Comparison of ENCODE assay signal across 10 cellular contexts in the genomic region with DNA sequence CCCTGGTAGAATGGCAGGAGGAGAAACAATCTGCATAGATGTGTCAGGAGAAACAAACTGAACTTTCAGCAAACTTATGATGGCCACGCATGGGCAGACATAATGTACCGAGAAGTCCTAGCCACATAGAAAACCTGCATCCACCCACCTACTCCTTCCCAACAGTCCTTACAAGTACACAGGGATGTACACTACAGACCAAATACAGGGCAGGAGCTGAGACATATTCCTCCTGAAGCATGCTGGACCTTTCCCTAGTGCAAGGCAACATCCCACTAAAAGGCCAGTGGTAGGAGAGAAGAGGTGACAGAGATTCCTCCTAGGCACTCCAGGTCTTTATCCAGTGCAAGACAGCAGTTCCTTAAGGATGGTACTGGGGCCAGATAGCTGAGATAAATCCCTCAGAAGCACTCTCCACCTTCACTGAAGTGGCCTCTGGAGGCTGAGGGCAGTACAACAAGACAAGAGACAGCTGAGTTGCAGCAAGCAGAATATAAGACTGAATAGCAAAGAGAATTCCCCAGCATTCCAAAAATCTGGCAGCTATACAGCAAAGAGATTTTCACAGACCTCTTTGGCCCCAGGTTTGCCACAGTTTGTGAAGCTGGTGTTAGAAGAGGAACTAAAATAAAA. TPM values are rescaled to one million over a fixed set of nuclear protein-coding genes. Genes with fewer than 3 reads are reported as not detected.
DNase-seq lines count a peak whose midpoint lies in the region; ATAC-seq and TF ChIP-seq lines count a peak whose summit lies in the region.
"Had no signal": no experiment of that assay in that cellular context is flagged by ENCODE, and none has a peak within 500 bp of the region (broad histone marks: within the 10 kb centered on the region; RNA-seq: fewer than 3 reads in every experiment).

No MANE protein-coding gene starts in this region.

- H3K9me3 Mint-ChIP-seq in activated CD8-positive, alpha-beta T cell treated with anti-CD3 and anti-CD28 coated beads for 36 hours, result peaks cover 15% of the 10 kb centered on the region
- H3K9me3 Mint-ChIP-seq in activated CD8-positive, alpha-beta T cell treated with anti-CD3 and anti-CD28 coated beads, Interleukin-2, amount 10 ng/mL, durations not matched to agents 7 days and 5 days (ENCODE audit: insufficient read depth), result peaks cover 22% of the 10 kb centered on the region

- BruUV-seq in PC-9 (replicated peaks; lab: Mats Ljungman, UMichigan), result no TSS peak

- peaks cover 11% of the 10 kb centered on the region for H3K79me2 ChIP-seq in smooth muscle cell (ENCODE audit: low read depth)
- H3K79me2 ChIP-seq in PC-9 (ENCODE audit: low read depth), result no peaks in the 10 kb centered on the region

- peaks cover 8% of the 10 kb centered on the region for H4K20me1 ChIP-seq in smooth muscle cell (ENCODE audit: low read depth)
- H4K20me1 ChIP-seq in PC-9 (ENCODE audit: insufficient read depth), result no peaks in the 10 kb centered on the region

- no peaks in the 10 kb centered on the region for H3K27me3 Mint-ChIP-seq in activated CD8-positive, alpha-beta T cell treated with anti-CD3 and anti-CD28 coated beads for 36 hours
- no peaks in the 10 kb centered on the region for H3K27me3 Mint-ChIP-seq in activated CD8-positive, alpha-beta T cell treated with anti-CD3 and anti-CD28 coated beads, Interleukin-2, amount 10 ng/mL, durations not matched to agents 7 days and 5 days (ENCODE audit: low read depth)
- H3K27me3 Mint-ChIP-seq: CD4-positive, CD25-positive, alpha-beta regulatory T cell; T-cell had no signal

- H3K27me3 ChIP-seq in foreskin keratinocyte (no peaks in the 10 kb centered on the region), smooth muscle cell (ENCODE audit: low read depth) (no peaks in the 10 kb centered on the region), PC-9 (ENCODE audit: insufficient read depth, low read depth) (no peaks in the 10 kb centered on the region)

- H3K4me3 ChIP-seq in smooth muscle cell (no peak overlapping the region), PC-9 (no peak overlapping the region)

- no peaks in the 10 kb centered on the region for H3F3A ChIP-seq in smooth muscle cell (ENCODE audit: low read depth)
- no peaks in the 10 kb centered on the region for H3F3A ChIP-seq in PC-9 (ENCODE audit: insufficient read depth, low read depth)

- H3K4me2 ChIP-seq in smooth muscle cell, result no peak overlapping the region
- H3K4me2 ChIP-seq in PC-9, result no peak overlapping the region

- H2AFZ ChIP-seq in smooth muscle cell (ENCODE audit: low read depth) (no peak overlapping the region), PC-9 (no peak overlapping the region)

- no peak overlapping the region for H3K27ac Mint-ChIP-seq in activated CD8-positive, alpha-beta T cell treated with anti-CD3 and anti-CD28 coated beads for 36 hours
- H3K27ac Mint-ChIP-seq in activated CD8-positive, alpha-beta T cell treated with anti-CD3 and anti-CD28 coated beads, Interleukin-2, amount 10 ng/mL, durations not matched to agents 7 days and 5 days, result no peak overlapping the region
- H3K27ac Mint-ChIP-seq: T-cell had no signal

- H3K4me1 ChIP-seq in foreskin keratinocyte, result no peaks in the 10 kb centered on the region
- H3K4me1 ChIP-seq in smooth muscle cell (ENCODE audit: low read depth), result no peaks in the 10 kb centered on the region
- H3K4me1 ChIP-seq in PC-9 (replicated peaks; ENCODE audit: insufficient read depth), result no peaks in the 10 kb centered on the region

- POLR2A ChIA-PET in activated CD8-positive, alpha-beta T cell treated with anti-CD3 and anti-CD28 coated beads for 36 hours (lab: Charles Lee), result interaction anchor here (0.6 to 1.0 kb wide), 2 partner anchors 18 to 31 kb away, joined by 3 read pairs; no protein-coding TSS in a partner anchor
- POLR2A ChIA-PET in activated CD8-positive, alpha-beta T cell treated with anti-CD3 and anti-CD28 coated beads, Interleukin-2, amount 10 ng/mL, durations not matched to agents 7 days and 5 days (lab: Charles Lee), result interaction anchor here (0.6 to 0.7 kb wide), 2 partner anchors 18 to 1551 kb away, joined by 3 read pairs; no protein-coding TSS in a partner anchor
- POLR2A ChIA-PET in PC-9 (lab: Charles Lee; ENCODE audit: unreplicated experiment), result no interaction called here

- WGBS in smooth muscle cell (ENCODE audit: low lambda C conversion rate), result 100% methylated on average over 2 of the region's 2 CpGs

- peak; percentile 47 for ATAC-seq in activated CD8-positive, alpha-beta T cell treated with anti-CD3 and anti-CD28 coated beads for 36 hours
- no peak for ATAC-seq in activated CD8-positive, alpha-beta T cell treated with anti-CD3 and anti-CD28 coated beads, Interleukin-2, amount 10 ng/mL, durations not matched to agents 7 days and 5 days
- ATAC-seq in foreskin keratinocyte, result peak; percentile 61
- ATAC-seq: T-cell had no signal

- H3K9me3 ChIP-seq in smooth muscle cell (replicated peaks; ENCODE audit: low read depth) (no peaks in the 10 kb centered on the region), PC-9 (ENCODE audit: insufficient read depth, low read depth) (no peaks in the 10 kb centered on the region)

- H3K4me3 Mint-ChIP-seq in activated CD8-positive, alpha-beta T cell treated with anti-CD3 and anti-CD28 coated beads for 36 hours, result no peak overlapping the region
- no peak overlapping the region for H3K4me3 Mint-ChIP-seq in activated CD8-positive, alpha-beta T cell treated with anti-CD3 and anti-CD28 coated beads, Interleukin-2, amount 10 ng/mL, durations not matched to agents 7 days and 5 days
- H3K4me3 Mint-ChIP-seq: CD4-positive, CD25-positive, alpha-beta regulatory T cell; T-cell had no signal

- H3K4me1 Mint-ChIP-seq in activated CD8-positive, alpha-beta T cell treated with anti-CD3 and anti-CD28 coated beads for 36 hours (ENCODE audit: low read depth), result peaks cover 40% of the 10 kb centered on the region
- peaks cover 7% of the 10 kb centered on the region for H3K4me1 Mint-ChIP-seq in activated CD8-positive, alpha-beta T cell treated with anti-CD3 and anti-CD28 coated beads, Interleukin-2, amount 10 ng/mL, durations not matched to agents 7 days and 5 days (ENCODE audit: low read depth)

- H3K27ac ChIP-seq in foreskin keratinocyte (no peak overlapping the region), smooth muscle cell (ENCODE audit: low read depth) (no peak overlapping the region), PC-9 (no peak overlapping the region)

- DNase-seq in activated CD8-positive, alpha-beta T cell treated with anti-CD3 and anti-CD28 coated beads for 36 hours, result no peak
- no peak for DNase-seq in activated CD8-positive, alpha-beta T cell treated with anti-CD3 and anti-CD28 coated beads, Interleukin-2, amount 10 ng/mL, durations not matched to agents 7 days and 5 days
- peak; percentile 64 for DNase-seq in RKO (ENCODE audit: low spot score)
- DNase-seq in foreskin keratinocyte, result peak in 1 of 2 donors; percentile 33
- DNase-seq in smooth muscle cell (lab: John Stamatoyannopoulos, UW; ENCODE audit: unreplicated experiment), result no peak
- DNase-seq in activated T-cell treated with anti-CD3 and anti-CD28 coated beads, Interleukin-2, amount 50 U/mL, for 1 hour, result no peak
- DNase-seq in HuH-7.5 (ENCODE audit: low spot score), result no peak
- DNase-seq in PC-9, result no peak
- DNase-seq: CD4-positive, CD25-positive, alpha-beta regulatory T cell; T-cell had no signal

- H3K9me2 ChIP-seq in PC-9 (ENCODE audit: insufficient read depth), result no peaks in the 10 kb centered on the region

- no peaks in the 10 kb centered on the region for H3K36me3 ChIP-seq in smooth muscle cell (ENCODE audit: low read depth)
- H3K36me3 ChIP-seq in PC-9 (ENCODE audit: low read depth), result no peaks in the 10 kb centered on the region

- CTCF ChIA-PET in activated CD8-positive, alpha-beta T cell treated with anti-CD3 and anti-CD28 coated beads for 36 hours (lab: Charles Lee), result interaction anchor here (0.7 to 1.8 kb wide), 7 partner anchors 9 to 109 kb away, joined by 3 to 7 read pairs (median 4); no protein-coding TSS in a partner anchor
- CTCF ChIA-PET in activated CD8-positive, alpha-beta T cell treated with anti-CD3 and anti-CD28 coated beads, Interleukin-2, amount 10 ng/mL, durations not matched to agents 7 days and 5 days (lab: Charles Lee), result interaction anchor here (0.8 to 1.6 kb wide), 4 partner anchors 9 to 275 kb away, joined by 3 to 6 read pairs (median 4); no protein-coding TSS in a partner anchor
- CTCF ChIA-PET in PC-9 (lab: Charles Lee), result no interaction called here

- peaks cover 43% of the 10 kb centered on the region for H3K36me3 Mint-ChIP-seq in activated CD8-positive, alpha-beta T cell treated with anti-CD3 and anti-CD28 coated beads for 36 hours (ENCODE audit: low read depth)
- peaks cover 38% of the 10 kb centered on the region for H3K36me3 Mint-ChIP-seq in activated CD8-positive, alpha-beta T cell treated with anti-CD3 and anti-CD28 coated beads, Interleukin-2, amount 10 ng/mL, durations not matched to agents 7 days and 5 days (ENCODE audit: low read depth)

- intact Hi-C loops in activated CD8-positive, alpha-beta T cell treated with anti-CD3 and anti-CD28 coated beads for 36 hours (cut with micrococcal nuclease), result no loop called here
- intact Hi-C loops in PC-9 (cut with micrococcal nuclease; ENCODE audit: unreplicated experiment), result no loop called here

- TF ChIP-seq CTCF in activated CD8-positive, alpha-beta T cell treated with anti-CD3 and anti-CD28 coated beads for 36 hours (IDR thresholded peaks at IDR 0.05), result no peak
- peak; percentile 62 for TF ChIP-seq CTCF in foreskin keratinocyte (conservative IDR thresholded peaks at IDR 0.05)
- peak; percentile 12 for TF ChIP-seq CTCF in smooth muscle cell (IDR thresholded peaks at IDR 0.05; ENCODE audit: borderline replicate concordance, insufficient read depth, poor library complexity, severe bottlenecking)
- no peak for TF ChIP-seq CTCF in PC-9 (conservative IDR thresholded peaks at IDR 0.05)

- H3K9ac ChIP-seq in smooth muscle cell (ENCODE audit: low read depth), result no peak overlapping the region

RNA-seq across cellular contexts. Expression of a gene that starts 18.3 kb away (rescaled TPM):
- total RNA-seq in activated CD8-positive, alpha-beta T cell treated with anti-CD3 and anti-CD28 coated beads for 36 hours, result 10 to 100 TPM; 26.3 to 27.5 TPM
- total RNA-seq in activated CD8-positive, alpha-beta T cell treated with anti-CD3 and anti-CD28 coated beads, Interleukin-2, amount 10 ng/mL, durations not matched to agents 7 days and 5 days, result 10 to 100 TPM; 15.7 to 16.9 TPM
- 15.0 and 15.8 TPM in 2 replicates for total RNA-seq in foreskin keratinocyte
- polyA plus RNA-seq in foreskin keratinocyte, result 3.6 and 5.1 TPM in 2 replicates
- total RNA-seq in smooth muscle cell, result 14.4 and 17.2 TPM in 2 replicates
- polyA plus RNA-seq in smooth muscle cell, result 2.6 and 3.6 TPM in 2 replicates
- 11.5 and 14.1 TPM in 2 replicates for total RNA-seq in PC-9 (2021)

Comparison
In these comparisons a context has a peak if more than half of its experiments do, and no peak if none do; other contexts are left out.
1. CTCF ChIP-seq: peak in foreskin keratinocyte (single experiment) and smooth muscle cell (single experiment); none in activated CD8-positive, alpha-beta T cell treated with anti-CD3 and anti-CD28 coated beads for 36 hours (single experiment) and PC-9 (single experiment).